Comparison of ENCODE assay signal across 24 cellular contexts in genomic region chr4:151153585-151153984, GRCh38.
"Had no signal": no experiment of that assay in that cellular context is flagged by ENCODE, and none has a peak within 500 bp of the region (broad histone marks: within the 10 kb centered on the region; RNA-seq: fewer than 3 reads in every experiment).

No MANE protein-coding gene starts in this region.

- H3K27me3 ChIP-seq: dorsolateral prefrontal cortex, gastrocnemius medialis, heart right ventricle, left lung, right lobe of liver, testis, tibial nerve had no signal

- H3K27ac Mint-ChIP-seq: naive B cell; nephron; stimulated activated memory B cell treated with anti-CD40 and anti-IgM and Interleukin-4, amounts not matched to agents 10 μg/mL and 1 μg/mL and 100 μg/mL, for 72 hours; stimulated activated naive CD8-positive, alpha-beta T cell treated with anti-CD3 and anti-CD28 coated beads, Interleukin-15, Interleukin-2, amounts not matched to agents 100 ng/mL and 50 ng/mL, for 24 hours had no signal

- DNase-seq: dorsolateral prefrontal cortex; effector CD8-positive, alpha-beta T cell; gastrocnemius medialis; heart right ventricle; hypothalamus; left lung; mesenchymal stem cell; midbrain; naive B cell; occipital lobe; psoas muscle; retina; right lobe of liver; stimulated activated CD4-positive, alpha-beta T cell treated with anti-CD3 and anti-CD28 coated beads, Interleukin-1b, Interleukin-23, amount 100 ng/mL, for 48 hours; stimulated activated CD4-positive, alpha-beta T cell treated with anti-CD3 and anti-CD28 coated beads, Interleukin-4, amount 100 ng/mL, for 24 hours; testis had no signal

- H3K9me3 Mint-ChIP-seq: nephron had no signal

- H3K4me3 Mint-ChIP-seq: naive B cell; nephron; stimulated activated memory B cell treated with anti-CD40 and anti-IgM and Interleukin-4, amounts not matched to agents 10 μg/mL and 1 μg/mL and 100 μg/mL, for 72 hours; stimulated activated naive CD8-positive, alpha-beta T cell treated with anti-CD3 and anti-CD28 coated beads, Interleukin-15, Interleukin-2, amounts not matched to agents 100 ng/mL and 50 ng/mL, for 24 hours had no signal

- H3K4me1 ChIP-seq: gastrocnemius medialis, heart right ventricle, left lung, parathyroid adenoma, psoas muscle, right lobe of liver, testis had no signal

- H3K4me3 ChIP-seq: coronary artery, dorsolateral prefrontal cortex, gastrocnemius medialis, heart right ventricle, left lung, lung, psoas muscle, right lobe of liver, testis, tibial nerve had no signal

- H3K9me3 ChIP-seq: gastrocnemius medialis, left lung, psoas muscle, right lobe of liver, testis, tibial nerve had no signal

- H3K4me1 Mint-ChIP-seq: nephron; stimulated activated memory B cell treated with anti-CD40 and anti-IgM and Interleukin-4, amounts not matched to agents 10 μg/mL and 1 μg/mL and 100 μg/mL, for 72 hours had no signal

- H3K36me3 Mint-ChIP-seq: naive B cell; stimulated activated memory B cell treated with anti-CD40 and anti-IgM and Interleukin-4, amounts not matched to agents 10 μg/mL and 1 μg/mL and 100 μg/mL, for 72 hours had no signal

- ATAC-seq: esophagus mucosa; gastrocnemius medialis; left lung; psoas muscle; stimulated activated memory B cell treated with anti-CD40 and anti-IgM and Interleukin-4, amounts not matched to agents 10 μg/mL and 1 μg/mL and 100 μg/mL, for 72 hours had no signal

- H3K27ac ChIP-seq: coronary artery, gastrocnemius medialis, heart right ventricle, parathyroid adenoma, psoas muscle, testis had no signal
